1 cellular context compared by ENCODE assay signal in the genomic region with DNA sequence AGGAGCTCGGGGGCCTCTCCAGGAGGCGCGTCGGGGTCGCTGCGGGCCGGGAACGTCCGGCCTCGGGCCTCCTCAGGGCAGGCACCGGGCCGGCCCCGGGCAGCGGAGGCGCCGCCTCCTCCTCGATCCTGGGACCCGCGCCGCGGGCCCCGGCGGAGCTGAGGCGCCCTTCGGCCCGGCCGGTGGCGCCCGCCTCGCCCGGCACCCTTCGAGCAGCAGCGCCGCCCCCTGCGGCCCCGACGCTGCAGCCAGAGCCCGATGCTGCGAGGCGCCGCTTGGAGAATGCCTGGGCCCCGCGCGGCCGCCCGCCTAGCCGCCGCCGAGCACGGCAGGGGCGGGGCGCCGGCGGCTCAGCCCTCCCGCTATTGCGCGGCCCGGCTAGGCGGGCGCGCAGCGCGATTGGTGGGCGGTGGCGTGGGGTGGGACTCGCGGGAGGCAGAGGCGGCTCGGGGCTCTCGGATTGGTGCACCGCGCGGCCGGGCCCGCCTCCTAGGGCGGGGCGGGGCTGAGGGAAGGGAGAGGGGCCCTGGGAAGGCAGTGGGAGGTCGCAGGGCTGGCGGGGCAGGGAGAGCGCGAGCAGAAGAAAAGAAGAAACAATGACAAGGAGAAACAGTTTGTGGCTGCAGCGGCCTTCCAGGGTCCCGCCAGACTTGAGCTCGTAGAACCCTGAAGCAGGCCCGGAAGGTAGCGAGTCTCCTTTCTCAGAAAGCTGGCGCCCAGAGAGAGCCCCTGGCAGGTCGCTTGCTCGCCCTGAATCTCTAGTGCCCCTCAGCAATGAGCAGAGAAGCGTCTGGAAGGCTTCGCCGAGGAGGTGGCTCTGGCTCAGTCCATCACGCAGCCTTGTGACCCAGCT.
TF ChIP-seq lines count a peak whose summit lies in the region.

Gene EEIG1 (minus strand): TSS at position 284 of the 853 bp plus-strand sequence. CDS start 852 bp downstream, outside the sequence.

TF ChIP-seq in HepG2, 621 proteins besides CTCF, POLR2A, EP300 and RAD21 (continued from another document and continues in another):
- TF ChIP-seq, protein P1, sequence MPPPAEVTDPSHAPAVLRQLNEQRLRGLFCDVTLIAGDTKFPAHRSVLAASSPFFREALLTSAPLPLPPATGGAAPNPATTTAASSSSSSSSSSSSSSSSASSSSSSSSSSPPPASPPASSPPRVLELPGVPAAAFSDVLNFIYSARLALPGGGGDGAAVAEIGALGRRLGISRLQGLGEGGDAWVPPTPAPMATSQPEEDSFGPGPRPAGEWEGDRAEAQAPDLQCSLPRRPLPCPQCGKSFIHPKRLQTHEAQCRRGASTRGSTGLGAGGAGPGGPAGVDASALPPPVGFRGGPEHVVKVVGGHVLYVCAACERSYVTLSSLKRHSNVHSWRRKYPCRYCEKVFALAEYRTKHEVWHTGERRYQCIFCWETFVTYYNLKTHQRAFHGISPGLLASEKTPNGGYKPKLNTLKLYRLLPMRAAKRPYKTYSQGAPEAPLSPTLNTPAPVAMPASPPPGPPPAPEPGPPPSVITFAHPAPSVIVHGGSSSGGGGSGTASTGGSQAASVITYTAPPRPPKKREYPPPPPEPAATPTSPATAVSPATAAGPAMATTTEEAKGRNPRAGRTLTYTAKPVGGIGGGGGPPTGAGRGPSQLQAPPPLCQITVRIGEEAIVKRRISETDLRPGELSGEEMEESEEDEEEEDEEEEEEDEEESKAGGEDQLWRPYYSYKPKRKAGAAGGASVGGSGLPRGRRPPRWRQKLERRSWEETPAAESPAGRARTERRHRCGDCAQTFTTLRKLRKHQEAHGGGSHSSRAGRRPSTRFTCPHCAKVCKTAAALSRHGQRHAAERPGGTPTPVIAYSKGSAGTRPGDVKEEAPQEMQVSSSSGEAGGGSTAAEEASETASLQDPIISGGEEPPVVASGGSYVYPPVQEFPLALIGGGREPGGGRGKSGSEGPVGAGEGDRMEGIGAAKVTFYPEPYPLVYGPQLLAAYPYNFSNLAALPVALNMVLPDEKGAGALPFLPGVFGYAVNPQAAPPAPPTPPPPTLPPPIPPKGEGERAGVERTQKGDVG (CRISPR knock-in tag; IDR thresholded peaks at IDR 0.05; ENCODE audit: borderline replicate concordance) = no peak
- TF ChIP-seq SIN3A (IDR thresholded peaks at IDR 0.05; ENCODE audit: borderline replicate concordance, low read depth, low read length) (peak; percentile 83; the same call in 1 of the 2 replicates), SNAI1 (CRISPR knock-in tag; IDR thresholded peaks at IDR 0.05; ENCODE audit: borderline replicate concordance) (no peak; the same call in 1 of the 2 replicates), ZNF121 (CRISPR knock-in tag; IDR thresholded peaks at IDR 0.05) (no peak), MTF2 (CRISPR knock-in tag; IDR thresholded peaks at IDR 0.05; ENCODE audit: borderline replicate concordance) (no peak), ZNF768 (CRISPR knock-in tag; IDR thresholded peaks at IDR 0.05) (no peak), ZNF331 (CRISPR knock-in tag; IDR thresholded peaks at IDR 0.05) (no peak), TBX2 (CRISPR knock-in tag; IDR thresholded peaks at IDR 0.05; ENCODE audit: borderline replicate concordance) (0 out of 2 replicates have a peak, but pooled peaks have one; percentile 53), ZSCAN21 (CRISPR knock-in tag; IDR thresholded peaks at IDR 0.05; ENCODE audit: borderline replicate concordance) (no peak), TP53 (CRISPR knock-in tag; conservative IDR thresholded peaks at IDR 0.05) (no peak), ETV6 (CRISPR knock-in tag; conservative IDR thresholded peaks at IDR 0.05) (no peak), KLF13 (CRISPR knock-in tag; IDR thresholded peaks at IDR 0.05) (no peak), ZNF674 (CRISPR knock-in tag; IDR thresholded peaks at IDR 0.05; ENCODE audit: low read depth) (no peak), PHF8 (CRISPR knock-in tag; IDR thresholded peaks at IDR 0.05) (peak; percentile 59), ZNF670 (CRISPR knock-in tag; IDR thresholded peaks at IDR 0.05; ENCODE audit: borderline replicate concordance) (no peak), PITX1 (CRISPR knock-in tag; IDR thresholded peaks at IDR 0.05) (no peak), PHF20 (CRISPR knock-in tag; IDR thresholded peaks at IDR 0.05) (no peak), NFE2L1 (CRISPR knock-in tag; IDR thresholded peaks at IDR 0.05; ENCODE audit: borderline replicate concordance) (no peak), TFAP4 (IDR thresholded peaks at IDR 0.05; ENCODE audit: borderline replicate concordance, low read depth) (no peak), NFATC3 (CRISPR knock-in tag; IDR thresholded peaks at IDR 0.05) (no peak), SIN3B (IDR thresholded peaks at IDR 0.05; ENCODE audit: low read length) (no peak), ZNF205 (CRISPR knock-in tag; IDR thresholded peaks at IDR 0.05) (no peak), TMF1 (CRISPR knock-in tag; IDR thresholded peaks at IDR 0.05; ENCODE audit: low read depth) (no peak), NFIC (IDR thresholded peaks at IDR 0.05; ENCODE audit: low read length) (no peak), CBX5 (CRISPR knock-in tag; IDR thresholded peaks at IDR 0.05; ENCODE audit: borderline replicate concordance) (no peak), ZFP1 (CRISPR knock-in tag; IDR thresholded peaks at IDR 0.05) (no peak), ZNF460 (CRISPR knock-in tag; IDR thresholded peaks at IDR 0.05; ENCODE audit: borderline replicate concordance) (no peak), ZNF766 (CRISPR knock-in tag; IDR thresholded peaks at IDR 0.05; ENCODE audit: borderline replicate concordance) (no peak), HNRNPK (IDR thresholded peaks at IDR 0.05; ENCODE audit: low read depth, low read length, poor library complexity, severe bottlenecking) (no peak), ZNF383 (CRISPR knock-in tag; IDR thresholded peaks at IDR 0.05; ENCODE audit: borderline replicate concordance) (no peak), IKZF4 (CRISPR knock-in tag; IDR thresholded peaks at IDR 0.05; ENCODE audit: borderline replicate concordance, low read depth, not compliant biosample characterization) (no peak), NR2F6 (IDR thresholded peaks at IDR 0.05) (no peak), NR2F6 (CRISPR knock-in tag; IDR thresholded peaks at IDR 0.05) (no peak), CEBPG (CRISPR knock-in tag; IDR thresholded peaks at IDR 0.05) (no peak), RNF2 (conservative IDR thresholded peaks at IDR 0.05; ENCODE audit: low read depth) (no peak), ZNF781 (CRISPR knock-in tag; IDR thresholded peaks at IDR 0.05; ENCODE audit: borderline replicate concordance, not compliant biosample characterization) (peak; percentile 22)
- TF ChIP-seq, protein P2, sequence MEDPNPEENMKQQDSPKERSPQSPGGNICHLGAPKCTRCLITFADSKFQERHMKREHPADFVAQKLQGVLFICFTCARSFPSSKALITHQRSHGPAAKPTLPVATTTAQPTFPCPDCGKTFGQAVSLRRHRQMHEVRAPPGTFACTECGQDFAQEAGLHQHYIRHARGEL (CRISPR knock-in tag; IDR thresholded peaks at IDR 0.05) = no peak
- TF ChIP-seq, protein P3, sequence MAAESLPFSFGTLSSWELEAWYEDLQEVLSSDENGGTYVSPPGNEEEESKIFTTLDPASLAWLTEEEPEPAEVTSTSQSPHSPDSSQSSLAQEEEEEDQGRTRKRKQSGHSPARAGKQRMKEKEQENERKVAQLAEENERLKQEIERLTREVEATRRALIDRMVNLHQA (CRISPR knock-in tag; IDR thresholded peaks at IDR 0.05) = no peak
- TF ChIP-seq, protein P4, sequence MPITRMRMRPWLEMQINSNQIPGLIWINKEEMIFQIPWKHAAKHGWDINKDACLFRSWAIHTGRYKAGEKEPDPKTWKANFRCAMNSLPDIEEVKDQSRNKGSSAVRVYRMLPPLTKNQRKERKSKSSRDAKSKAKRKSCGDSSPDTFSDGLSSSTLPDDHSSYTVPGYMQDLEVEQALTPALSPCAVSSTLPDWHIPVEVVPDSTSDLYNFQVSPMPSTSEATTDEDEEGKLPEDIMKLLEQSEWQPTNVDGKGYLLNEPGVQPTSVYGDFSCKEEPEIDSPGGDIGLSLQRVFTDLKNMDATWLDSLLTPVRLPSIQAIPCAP (CRISPR knock-in tag; IDR thresholded peaks at IDR 0.05; ENCODE audit: low read depth) = no peak
- TF ChIP-seq, protein P5, sequence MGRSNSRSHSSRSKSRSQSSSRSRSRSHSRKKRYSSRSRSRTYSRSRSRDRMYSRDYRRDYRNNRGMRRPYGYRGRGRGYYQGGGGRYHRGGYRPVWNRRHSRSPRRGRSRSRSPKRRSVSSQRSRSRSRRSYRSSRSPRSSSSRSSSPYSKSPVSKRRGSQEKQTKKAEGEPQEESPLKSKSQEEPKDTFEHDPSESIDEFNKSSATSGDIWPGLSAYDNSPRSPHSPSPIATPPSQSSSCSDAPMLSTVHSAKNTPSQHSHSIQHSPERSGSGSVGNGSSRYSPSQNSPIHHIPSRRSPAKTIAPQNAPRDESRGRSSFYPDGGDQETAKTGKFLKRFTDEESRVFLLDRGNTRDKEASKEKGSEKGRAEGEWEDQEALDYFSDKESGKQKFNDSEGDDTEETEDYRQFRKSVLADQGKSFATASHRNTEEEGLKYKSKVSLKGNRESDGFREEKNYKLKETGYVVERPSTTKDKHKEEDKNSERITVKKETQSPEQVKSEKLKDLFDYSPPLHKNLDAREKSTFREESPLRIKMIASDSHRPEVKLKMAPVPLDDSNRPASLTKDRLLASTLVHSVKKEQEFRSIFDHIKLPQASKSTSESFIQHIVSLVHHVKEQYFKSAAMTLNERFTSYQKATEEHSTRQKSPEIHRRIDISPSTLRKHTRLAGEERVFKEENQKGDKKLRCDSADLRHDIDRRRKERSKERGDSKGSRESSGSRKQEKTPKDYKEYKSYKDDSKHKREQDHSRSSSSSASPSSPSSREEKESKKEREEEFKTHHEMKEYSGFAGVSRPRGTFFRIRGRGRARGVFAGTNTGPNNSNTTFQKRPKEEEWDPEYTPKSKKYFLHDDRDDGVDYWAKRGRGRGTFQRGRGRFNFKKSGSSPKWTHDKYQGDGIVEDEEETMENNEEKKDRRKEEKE (IDR thresholded peaks at IDR 0.05) = no peak
- TF ChIP-seq, protein P6, sequence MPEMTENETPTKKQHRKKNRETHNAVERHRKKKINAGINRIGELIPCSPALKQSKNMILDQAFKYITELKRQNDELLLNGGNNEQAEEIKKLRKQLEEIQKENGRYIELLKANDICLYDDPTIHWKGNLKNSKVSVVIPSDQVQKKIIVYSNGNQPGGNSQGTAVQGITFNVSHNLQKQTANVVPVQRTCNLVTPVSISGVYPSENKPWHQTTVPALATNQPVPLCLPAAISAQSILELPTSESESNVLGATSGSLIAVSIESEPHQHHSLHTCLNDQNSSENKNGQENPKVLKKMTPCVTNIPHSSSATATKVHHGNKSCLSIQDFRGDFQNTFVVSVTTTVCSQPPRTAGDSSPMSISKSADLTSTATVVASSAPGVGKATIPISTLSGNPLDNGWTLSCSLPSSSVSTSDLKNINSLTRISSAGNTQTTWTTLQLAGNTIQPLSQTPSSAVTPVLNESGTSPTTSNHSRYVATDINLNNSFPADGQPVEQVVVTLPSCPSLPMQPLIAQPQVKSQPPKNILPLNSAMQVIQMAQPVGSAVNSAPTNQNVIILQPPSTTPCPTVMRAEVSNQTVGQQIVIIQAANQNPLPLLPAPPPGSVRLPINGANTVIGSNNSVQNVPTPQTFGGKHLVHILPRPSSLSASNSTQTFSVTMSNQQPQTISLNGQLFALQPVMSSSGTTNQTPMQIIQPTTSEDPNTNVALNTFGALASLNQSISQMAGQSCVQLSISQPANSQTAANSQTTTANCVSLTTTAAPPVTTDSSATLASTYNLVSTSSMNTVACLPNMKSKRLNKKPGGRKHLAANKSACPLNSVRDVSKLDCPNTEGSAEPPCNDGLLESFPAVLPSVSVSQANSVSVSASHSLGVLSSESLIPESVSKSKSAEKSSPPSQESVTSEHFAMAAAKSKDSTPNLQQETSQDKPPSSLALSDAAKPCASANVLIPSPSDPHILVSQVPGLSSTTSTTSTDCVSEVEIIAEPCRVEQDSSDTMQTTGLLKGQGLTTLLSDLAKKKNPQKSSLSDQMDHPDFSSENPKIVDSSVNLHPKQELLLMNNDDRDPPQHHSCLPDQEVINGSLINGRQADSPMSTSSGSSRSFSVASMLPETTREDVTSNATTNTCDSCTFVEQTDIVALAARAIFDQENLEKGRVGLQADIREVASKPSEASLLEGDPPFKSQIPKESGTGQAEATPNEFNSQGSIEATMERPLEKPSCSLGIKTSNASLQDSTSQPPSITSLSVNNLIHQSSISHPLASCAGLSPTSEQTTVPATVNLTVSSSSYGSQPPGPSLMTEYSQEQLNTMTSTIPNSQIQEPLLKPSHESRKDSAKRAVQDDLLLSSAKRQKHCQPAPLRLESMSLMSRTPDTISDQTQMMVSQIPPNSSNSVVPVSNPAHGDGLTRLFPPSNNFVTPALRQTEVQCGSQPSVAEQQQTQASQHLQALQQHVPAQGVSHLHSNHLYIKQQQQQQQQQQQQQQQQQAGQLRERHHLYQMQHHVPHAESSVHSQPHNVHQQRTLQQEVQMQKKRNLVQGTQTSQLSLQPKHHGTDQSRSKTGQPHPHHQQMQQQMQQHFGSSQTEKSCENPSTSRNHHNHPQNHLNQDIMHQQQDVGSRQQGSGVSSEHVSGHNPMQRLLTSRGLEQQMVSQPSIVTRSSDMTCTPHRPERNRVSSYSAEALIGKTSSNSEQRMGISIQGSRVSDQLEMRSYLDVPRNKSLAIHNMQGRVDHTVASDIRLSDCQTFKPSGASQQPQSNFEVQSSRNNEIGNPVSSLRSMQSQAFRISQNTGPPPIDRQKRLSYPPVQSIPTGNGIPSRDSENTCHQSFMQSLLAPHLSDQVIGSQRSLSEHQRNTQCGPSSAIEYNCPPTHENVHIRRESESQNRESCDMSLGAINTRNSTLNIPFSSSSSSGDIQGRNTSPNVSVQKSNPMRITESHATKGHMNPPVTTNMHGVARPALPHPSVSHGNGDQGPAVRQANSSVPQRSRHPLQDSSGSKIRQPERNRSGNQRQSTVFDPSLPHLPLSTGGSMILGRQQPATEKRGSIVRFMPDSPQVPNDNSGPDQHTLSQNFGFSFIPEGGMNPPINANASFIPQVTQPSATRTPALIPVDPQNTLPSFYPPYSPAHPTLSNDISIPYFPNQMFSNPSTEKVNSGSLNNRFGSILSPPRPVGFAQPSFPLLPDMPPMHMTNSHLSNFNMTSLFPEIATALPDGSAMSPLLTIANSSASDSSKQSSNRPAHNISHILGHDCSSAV (CRISPR knock-in tag; IDR thresholded peaks at IDR 0.05; ENCODE audit: borderline replicate concordance) = no peak
